8 cellular contexts compared by ENCODE assay signal in genomic region chr3:151871639-151872468, GRCh38. TPM values are rescaled to one million over a fixed set of nuclear protein-coding genes. Genes with fewer than 3 reads are reported as not detected.
DNase-seq lines count a peak whose midpoint lies in the region; ATAC-seq lines count a peak whose summit lies in the region.

No MANE protein-coding gene starts in this region.

- no peaks in the 10 kb centered on the region for H3K9me3 Mint-ChIP-seq in activated T-cell treated with anti-CD3 and anti-CD28 coated beads, Interleukin-2, amount 50 U/mL, for 24 hours

- H3K27ac Mint-ChIP-seq in activated T-cell treated with anti-CD3 and anti-CD28 coated beads, Interleukin-2, amount 50 U/mL, for 24 hours = peak overlapping the region; percentile 16

- no peak overlapping the region for H3K4me3 Mint-ChIP-seq in activated T-cell treated with anti-CD3 and anti-CD28 coated beads, Interleukin-2, amount 50 U/mL, for 24 hours

- H3K4me1 Mint-ChIP-seq in activated T-cell treated with anti-CD3 and anti-CD28 coated beads, Interleukin-2, amount 50 U/mL, for 24 hours (ENCODE audit: low read depth) = peaks cover 14% of the 10 kb centered on the region

- no peak for DNase-seq in activated T-cell treated with anti-CD3 and anti-CD28 coated beads, Interleukin-2, amount 50 U/mL, for 24 hours
- DNase-seq in activated T-cell treated with anti-CD3 and anti-CD28 coated beads, Interleukin-2, amount 50 U/mL, for 1 hour = no peak
- DNase-seq in UCSD-AML1 (lab: John Stamatoyannopoulos, UW; ENCODE audit: unreplicated experiment) = peak; percentile 69
- peak; percentile 24 to 82 for DNase-seq in lung microvascular endothelial cell (ENCODE audit: low read depth in 2 of 2)
- DNase-seq in DMS 273 (lab: John Stamatoyannopoulos, UW; ENCODE audit: unreplicated experiment) = no peak
- DNase-seq in NCI-H774 (lab: John Stamatoyannopoulos, UW) = no peak
- no peak for DNase-seq in cerebellar nuclear complex (lab: John Stamatoyannopoulos, UW)

- no peaks in the 10 kb centered on the region for H3K36me3 Mint-ChIP-seq in activated T-cell treated with anti-CD3 and anti-CD28 coated beads, Interleukin-2, amount 50 U/mL, for 24 hours (ENCODE audit: low read depth)

- ATAC-seq in HG03103 (IDR thresholded peaks at IDR 0.05; ENCODE audit: low read depth, unreplicated experiment) = peak; percentile 88

- H3K27me3 Mint-ChIP-seq in activated T-cell treated with anti-CD3 and anti-CD28 coated beads, Interleukin-2, amount 50 U/mL, for 24 hours = peaks cover 4% of the 10 kb centered on the region

RNA-seq across cellular contexts. Expression of gene SUCNR1, which starts 1.6 kb away (rescaled TPM):
- not detected in 2 replicates for total RNA-seq in lung microvascular endothelial cell

RNA-seq across cellular contexts. Expression of gene AADAC, which starts 57.9 kb away (rescaled TPM):
- under 0.01 TPM in 2 replicates for total RNA-seq in lung microvascular endothelial cell

Comparison
In these comparisons a context has a peak if more than half of its experiments do, and no peak if none do; other contexts are left out.
1. DNase-seq: peak in UCSD-AML1 (single experiment) and lung microvascular endothelial cell (2 of 2); none in activated T-cell treated with anti-CD3 and anti-CD28 coated beads, Interleukin-2, amount 50 U/mL, for 24 hours (single experiment), activated T-cell treated with anti-CD3 and anti-CD28 coated beads, Interleukin-2, amount 50 U/mL, for 1 hour (single experiment), DMS 273 (single experiment), NCI-H774 (single experiment) and cerebellar nuclear complex (0 of 2).